ENCODE assay signal across 24 cellular contexts in the genomic region with DNA sequence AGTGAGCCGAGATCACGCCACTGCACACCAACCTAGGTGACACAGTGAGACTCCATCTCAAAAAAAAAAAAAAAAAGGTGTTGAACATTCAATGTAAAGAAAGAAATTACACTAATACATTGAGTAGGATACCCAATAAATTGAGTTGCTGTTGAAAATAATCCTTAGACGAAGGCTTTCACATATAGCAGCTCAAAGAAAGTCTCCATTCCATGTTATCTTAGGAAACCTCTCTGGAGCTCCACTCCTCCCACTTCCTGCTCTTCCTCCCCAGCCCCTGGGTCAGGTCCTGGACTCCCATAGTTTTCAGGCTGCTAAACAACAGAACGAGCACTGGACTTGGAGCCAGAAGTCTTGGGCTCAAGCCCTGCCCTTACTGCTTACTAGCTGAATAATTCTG. TPM values are rescaled to one million over a fixed set of nuclear protein-coding genes. Genes with fewer than 3 reads are reported as not detected.
"Had no signal": no experiment of that assay in that cellular context is flagged by ENCODE, and none has a peak within 500 bp of the region (broad histone marks: within the 10 kb centered on the region; RNA-seq: fewer than 3 reads in every experiment).

No MANE protein-coding gene starts in this region.

- H3K27ac ChIP-seq: KMS-11, SJCRH30 had no signal

- H3K4me2 ChIP-seq: KMS-11 had no signal

- H3K9ac ChIP-seq: KMS-11 had no signal

- H3K36me3 ChIP-seq: SJCRH30 had no signal

- DNase-seq: IMR-90, Kasumi-1, MM.1S, NCI-H1092 treated with DMSO at 0.1 percent for 48 hours, NCI-H1436, NCI-H1694 treated with DMSO at 0.1 percent for 48 hours, NCI-H1930, NCI-H2081, NCI-H2107, NCI-H2227 treated with DMSO at 0.1 percent for 48 hours, NCI-H510A, NCI-H524 treated with DMSO at 0.1 percent for 48 hours, NCI-H69, NCI-H774, PC-3, SHP77 treated with DMSO at 0.1 percent for 48 hours, SJCRH30, T-helper 1 cell had no signal

- ATAC-seq: HepG2, PC-3, Right ventricle myocardium inferior, SK-N-SH treated with all-trans-retinoic acid at 6 μM for 48 hours had no signal

- H3K4me1 ChIP-seq: SJCRH30 had no signal

- H3K4me3 ChIP-seq: SJCRH30 had no signal

- H3K27me3 ChIP-seq: SJCRH30 had no signal

RNA-seq across cellular contexts. Expression of gene CNR2, which starts 15.6 kb away (rescaled TPM):
- total RNA-seq: HepG2, HT1080, IMR-90, M059J, PC-3, Right ventricle myocardium inferior, SJCRH30 had no signal
- polyA plus RNA-seq: HepG2, IMR-90 had no signal
